ENCODE assay signal across 1 cellular context in the genomic region with DNA sequence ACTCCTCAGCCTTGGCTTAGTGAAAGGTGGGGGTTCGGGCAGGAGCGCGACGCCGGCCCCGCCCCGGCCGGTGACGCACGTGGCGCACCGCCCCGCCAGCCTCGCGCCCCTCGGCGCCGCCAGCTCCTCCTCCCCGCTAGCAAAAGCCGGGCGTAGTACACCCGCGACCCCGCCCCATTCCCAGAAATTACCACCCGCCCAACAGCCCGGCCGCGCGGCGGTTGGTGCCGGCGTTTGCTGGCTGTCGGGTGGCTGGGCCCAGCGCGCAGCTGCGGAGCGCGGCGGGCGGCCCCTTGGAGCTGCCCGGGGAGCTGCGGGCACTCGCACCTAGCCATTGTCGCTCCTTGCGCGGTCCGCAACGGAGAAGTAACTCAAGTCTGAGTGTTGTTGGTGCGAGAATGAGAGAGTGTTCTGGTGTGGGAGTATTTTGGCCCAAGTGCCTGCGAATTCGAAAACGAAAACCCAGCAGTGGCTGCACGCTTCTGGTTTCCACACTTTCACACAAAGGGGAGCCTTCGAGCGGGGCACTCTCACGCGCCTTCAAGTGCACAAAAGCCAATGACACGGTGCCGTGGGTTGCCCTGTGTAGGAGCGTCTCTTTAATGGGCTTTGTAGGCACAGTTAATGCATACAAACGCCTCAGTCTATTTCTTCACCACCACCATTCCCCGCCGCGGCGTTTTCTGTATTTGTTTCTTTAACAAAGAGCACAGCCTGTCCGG.
TF ChIP-seq lines count a peak whose summit lies in the region.

No MANE protein-coding gene starts in this region.

TF ChIP-seq in HepG2, 621 proteins besides CTCF, POLR2A, EP300 and RAD21 (continued from another document and continues in another):
- TF ChIP-seq TCF7L2 (IDR thresholded peaks at IDR 0.05; ENCODE audit: low read depth, low read length) (no peak), ZNF777 (CRISPR knock-in tag; IDR thresholded peaks at IDR 0.05) (peak; percentile 86), MAFF (IDR thresholded peaks at IDR 0.05; ENCODE audit: low read depth, low read length) (no peak), ZBTB7A (CRISPR knock-in tag; IDR thresholded peaks at IDR 0.05) (peak; percentile 61; the same call in 1 of the 2 replicates), TAF1 (CRISPR knock-in tag; IDR thresholded peaks at IDR 0.05) (peak; percentile 71), MEIS2 (CRISPR knock-in tag; IDR thresholded peaks at IDR 0.05) (peak; percentile 84), ZNF792 (CRISPR knock-in tag; IDR thresholded peaks at IDR 0.05) (peak; percentile 28; the same call in 1 of the 2 replicates), HNRNPK (IDR thresholded peaks at IDR 0.05; ENCODE audit: low read depth, low read length, poor library complexity, severe bottlenecking) (peak; percentile 67), JUND (CRISPR knock-in tag; IDR thresholded peaks at IDR 0.05) (peak; percentile 22; the same call in 1 of the 2 replicates), KDM2A (CRISPR knock-in tag; IDR thresholded peaks at IDR 0.05; ENCODE audit: borderline replicate concordance, low read depth) (no peak; the same call in 1 of the 2 replicates), NONO (IDR thresholded peaks at IDR 0.05) (no peak), NONO (CRISPR knock-in tag; conservative IDR thresholded peaks at IDR 0.05) (peak; percentile 71), TBX2 (CRISPR knock-in tag; IDR thresholded peaks at IDR 0.05; ENCODE audit: borderline replicate concordance) (peak; percentile 75), ATF7-NPFF (CRISPR knock-in tag; IDR thresholded peaks at IDR 0.05; ENCODE audit: low read depth) (peak; percentile 51; the same call in 1 of the 2 replicates), PHF8 (CRISPR knock-in tag; IDR thresholded peaks at IDR 0.05) (peak; percentile 75), SIN3A (IDR thresholded peaks at IDR 0.05; ENCODE audit: borderline replicate concordance, low read depth, low read length) (0 out of 2 replicates have a peak, but pooled peaks have one; percentile 55), ZNF329 (CRISPR knock-in tag; IDR thresholded peaks at IDR 0.05; ENCODE audit: low read depth) (peak; percentile 54; the same call in 1 of the 2 replicates), RXRB (CRISPR knock-in tag; IDR thresholded peaks at IDR 0.05; ENCODE audit: borderline replicate concordance) (0 out of 2 replicates have a peak, but pooled peaks have one; percentile 25), ZC3H13 (CRISPR knock-in tag; IDR thresholded peaks at IDR 0.05) (peak; percentile 22; the same call in 1 of the 2 replicates), ZNF879 (CRISPR knock-in tag; IDR thresholded peaks at IDR 0.05) (peak; percentile 81; the same call in 1 of the 2 replicates), ARNT2 (CRISPR knock-in tag; IDR thresholded peaks at IDR 0.05; ENCODE audit: low read depth) (peak; percentile 74), SP4 (CRISPR knock-in tag; IDR thresholded peaks at IDR 0.05) (peak; percentile 55), JUN (CRISPR knock-in tag; IDR thresholded peaks at IDR 0.05) (no peak), ZNF501 (CRISPR knock-in tag; IDR thresholded peaks at IDR 0.05) (peak; percentile 63; the same call in 1 of the 2 replicates), SKI (IDR thresholded peaks at IDR 0.05; ENCODE audit: partially characterized antibody) (peak; percentile 70), YEATS4 (CRISPR knock-in tag; IDR thresholded peaks at IDR 0.05; ENCODE audit: borderline replicate concordance) (peak; percentile 75; the same call in 1 of the 2 replicates), SRY (CRISPR knock-in tag; IDR thresholded peaks at IDR 0.05) (peak; percentile 20; the same call in 1 of the 2 replicates), KMT2B (CRISPR knock-in tag; IDR thresholded peaks at IDR 0.05) (0 out of 2 replicates have a peak, but pooled peaks have one; percentile 28), ZNF451 (CRISPR knock-in tag; IDR thresholded peaks at IDR 0.05) (no peak; the same call in 1 of the 2 replicates), EZH2 (conservative IDR thresholded peaks at IDR 0.05; ENCODE audit: low read depth, low read length) (no peak), ZNF788 (CRISPR knock-in tag; IDR thresholded peaks at IDR 0.05; ENCODE audit: borderline replicate concordance) (peak; percentile 54; the same call in 1 of the 2 replicates), ZNF616 (CRISPR knock-in tag; IDR thresholded peaks at IDR 0.05; ENCODE audit: low read depth) (no peak), ZNF24 (IDR thresholded peaks at IDR 0.05) (no peak), PHF21A (CRISPR knock-in tag; IDR thresholded peaks at IDR 0.05) (peak; percentile 79; the same call in 1 of the 2 replicates), HOXA3 (CRISPR knock-in tag; IDR thresholded peaks at IDR 0.05) (peak; percentile 75), RCOR2 (CRISPR knock-in tag; IDR thresholded peaks at IDR 0.05) (no peak), SALL2 (CRISPR knock-in tag; IDR thresholded peaks at IDR 0.05) (peak; percentile 91), ZBTB42 (CRISPR knock-in tag; IDR thresholded peaks at IDR 0.05) (0 out of 2 replicates have a peak, but pooled peaks have one; percentile 28)
- TF ChIP-seq, protein P1, sequence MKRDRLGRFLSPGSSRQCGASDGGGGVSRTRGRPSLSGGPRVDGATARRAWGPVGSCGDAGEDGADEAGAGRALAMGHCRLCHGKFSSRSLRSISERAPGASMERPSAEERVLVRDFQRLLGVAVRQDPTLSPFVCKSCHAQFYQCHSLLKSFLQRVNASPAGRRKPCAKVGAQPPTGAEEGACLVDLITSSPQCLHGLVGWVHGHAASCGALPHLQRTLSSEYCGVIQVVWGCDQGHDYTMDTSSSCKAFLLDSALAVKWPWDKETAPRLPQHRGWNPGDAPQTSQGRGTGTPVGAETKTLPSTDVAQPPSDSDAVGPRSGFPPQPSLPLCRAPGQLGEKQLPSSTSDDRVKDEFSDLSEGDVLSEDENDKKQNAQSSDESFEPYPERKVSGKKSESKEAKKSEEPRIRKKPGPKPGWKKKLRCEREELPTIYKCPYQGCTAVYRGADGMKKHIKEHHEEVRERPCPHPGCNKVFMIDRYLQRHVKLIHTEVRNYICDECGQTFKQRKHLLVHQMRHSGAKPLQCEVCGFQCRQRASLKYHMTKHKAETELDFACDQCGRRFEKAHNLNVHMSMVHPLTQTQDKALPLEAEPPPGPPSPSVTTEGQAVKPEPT (CRISPR knock-in tag; IDR thresholded peaks at IDR 0.05; ENCODE audit: low read depth): 0 out of 2 replicates have a peak, but pooled peaks have one; percentile 77
- TF ChIP-seq, protein P2, sequence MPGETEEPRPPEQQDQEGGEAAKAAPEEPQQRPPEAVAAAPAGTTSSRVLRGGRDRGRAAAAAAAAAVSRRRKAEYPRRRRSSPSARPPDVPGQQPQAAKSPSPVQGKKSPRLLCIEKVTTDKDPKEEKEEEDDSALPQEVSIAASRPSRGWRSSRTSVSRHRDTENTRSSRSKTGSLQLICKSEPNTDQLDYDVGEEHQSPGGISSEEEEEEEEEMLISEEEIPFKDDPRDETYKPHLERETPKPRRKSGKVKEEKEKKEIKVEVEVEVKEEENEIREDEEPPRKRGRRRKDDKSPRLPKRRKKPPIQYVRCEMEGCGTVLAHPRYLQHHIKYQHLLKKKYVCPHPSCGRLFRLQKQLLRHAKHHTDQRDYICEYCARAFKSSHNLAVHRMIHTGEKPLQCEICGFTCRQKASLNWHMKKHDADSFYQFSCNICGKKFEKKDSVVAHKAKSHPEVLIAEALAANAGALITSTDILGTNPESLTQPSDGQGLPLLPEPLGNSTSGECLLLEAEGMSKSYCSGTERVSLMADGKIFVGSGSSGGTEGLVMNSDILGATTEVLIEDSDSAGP (CRISPR knock-in tag; IDR thresholded peaks at IDR 0.05; ENCODE audit: borderline replicate concordance): peak; percentile 70; the same call in 1 of the 2 replicates
- TF ChIP-seq, protein P3, sequence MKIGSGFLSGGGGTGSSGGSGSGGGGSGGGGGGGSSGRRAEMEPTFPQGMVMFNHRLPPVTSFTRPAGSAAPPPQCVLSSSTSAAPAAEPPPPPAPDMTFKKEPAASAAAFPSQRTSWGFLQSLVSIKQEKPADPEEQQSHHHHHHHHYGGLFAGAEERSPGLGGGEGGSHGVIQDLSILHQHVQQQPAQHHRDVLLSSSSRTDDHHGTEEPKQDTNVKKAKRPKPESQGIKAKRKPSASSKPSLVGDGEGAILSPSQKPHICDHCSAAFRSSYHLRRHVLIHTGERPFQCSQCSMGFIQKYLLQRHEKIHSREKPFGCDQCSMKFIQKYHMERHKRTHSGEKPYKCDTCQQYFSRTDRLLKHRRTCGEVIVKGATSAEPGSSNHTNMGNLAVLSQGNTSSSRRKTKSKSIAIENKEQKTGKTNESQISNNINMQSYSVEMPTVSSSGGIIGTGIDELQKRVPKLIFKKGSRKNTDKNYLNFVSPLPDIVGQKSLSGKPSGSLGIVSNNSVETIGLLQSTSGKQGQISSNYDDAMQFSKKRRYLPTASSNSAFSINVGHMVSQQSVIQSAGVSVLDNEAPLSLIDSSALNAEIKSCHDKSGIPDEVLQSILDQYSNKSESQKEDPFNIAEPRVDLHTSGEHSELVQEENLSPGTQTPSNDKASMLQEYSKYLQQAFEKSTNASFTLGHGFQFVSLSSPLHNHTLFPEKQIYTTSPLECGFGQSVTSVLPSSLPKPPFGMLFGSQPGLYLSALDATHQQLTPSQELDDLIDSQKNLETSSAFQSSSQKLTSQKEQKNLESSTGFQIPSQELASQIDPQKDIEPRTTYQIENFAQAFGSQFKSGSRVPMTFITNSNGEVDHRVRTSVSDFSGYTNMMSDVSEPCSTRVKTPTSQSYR (CRISPR knock-in tag; IDR thresholded peaks at IDR 0.05; ENCODE audit: borderline replicate concordance): 0 out of 2 replicates have a peak, but pooled peaks have one; percentile 25
- TF ChIP-seq, protein P4, sequence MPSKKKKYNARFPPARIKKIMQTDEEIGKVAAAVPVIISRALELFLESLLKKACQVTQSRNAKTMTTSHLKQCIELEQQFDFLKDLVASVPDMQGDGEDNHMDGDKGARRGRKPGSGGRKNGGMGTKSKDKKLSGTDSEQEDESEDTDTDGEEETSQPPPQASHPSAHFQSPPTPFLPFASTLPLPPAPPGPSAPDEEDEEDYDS (CRISPR knock-in tag; IDR thresholded peaks at IDR 0.05): peak; percentile 26; the same call in 1 of the 2 replicates
- TF ChIP-seq, protein P5, sequence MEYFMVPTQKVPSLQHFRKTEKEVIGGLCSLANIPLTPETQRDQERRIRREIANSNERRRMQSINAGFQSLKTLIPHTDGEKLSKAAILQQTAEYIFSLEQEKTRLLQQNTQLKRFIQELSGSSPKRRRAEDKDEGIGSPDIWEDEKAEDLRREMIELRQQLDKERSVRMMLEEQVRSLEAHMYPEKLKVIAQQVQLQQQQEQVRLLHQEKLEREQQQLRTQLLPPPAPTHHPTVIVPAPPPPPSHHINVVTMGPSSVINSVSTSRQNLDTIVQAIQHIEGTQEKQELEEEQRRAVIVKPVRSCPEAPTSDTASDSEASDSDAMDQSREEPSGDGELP (IDR thresholded peaks at IDR 0.05; ENCODE audit: borderline replicate concordance, low read depth): peak; percentile 12
- TF ChIP-seq, protein P6, sequence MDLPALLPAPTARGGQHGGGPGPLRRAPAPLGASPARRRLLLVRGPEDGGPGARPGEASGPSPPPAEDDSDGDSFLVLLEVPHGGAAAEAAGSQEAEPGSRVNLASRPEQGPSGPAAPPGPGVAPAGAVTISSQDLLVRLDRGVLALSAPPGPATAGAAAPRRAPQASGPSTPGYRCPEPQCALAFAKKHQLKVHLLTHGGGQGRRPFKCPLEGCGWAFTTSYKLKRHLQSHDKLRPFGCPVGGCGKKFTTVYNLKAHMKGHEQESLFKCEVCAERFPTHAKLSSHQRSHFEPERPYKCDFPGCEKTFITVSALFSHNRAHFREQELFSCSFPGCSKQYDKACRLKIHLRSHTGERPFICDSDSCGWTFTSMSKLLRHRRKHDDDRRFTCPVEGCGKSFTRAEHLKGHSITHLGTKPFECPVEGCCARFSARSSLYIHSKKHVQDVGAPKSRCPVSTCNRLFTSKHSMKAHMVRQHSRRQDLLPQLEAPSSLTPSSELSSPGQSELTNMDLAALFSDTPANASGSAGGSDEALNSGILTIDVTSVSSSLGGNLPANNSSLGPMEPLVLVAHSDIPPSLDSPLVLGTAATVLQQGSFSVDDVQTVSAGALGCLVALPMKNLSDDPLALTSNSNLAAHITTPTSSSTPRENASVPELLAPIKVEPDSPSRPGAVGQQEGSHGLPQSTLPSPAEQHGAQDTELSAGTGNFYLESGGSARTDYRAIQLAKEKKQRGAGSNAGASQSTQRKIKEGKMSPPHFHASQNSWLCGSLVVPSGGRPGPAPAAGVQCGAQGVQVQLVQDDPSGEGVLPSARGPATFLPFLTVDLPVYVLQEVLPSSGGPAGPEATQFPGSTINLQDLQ (CRISPR knock-in tag; IDR thresholded peaks at IDR 0.05): peak; percentile 52; the same call in 1 of the 2 replicates
- TF ChIP-seq, protein P7, sequence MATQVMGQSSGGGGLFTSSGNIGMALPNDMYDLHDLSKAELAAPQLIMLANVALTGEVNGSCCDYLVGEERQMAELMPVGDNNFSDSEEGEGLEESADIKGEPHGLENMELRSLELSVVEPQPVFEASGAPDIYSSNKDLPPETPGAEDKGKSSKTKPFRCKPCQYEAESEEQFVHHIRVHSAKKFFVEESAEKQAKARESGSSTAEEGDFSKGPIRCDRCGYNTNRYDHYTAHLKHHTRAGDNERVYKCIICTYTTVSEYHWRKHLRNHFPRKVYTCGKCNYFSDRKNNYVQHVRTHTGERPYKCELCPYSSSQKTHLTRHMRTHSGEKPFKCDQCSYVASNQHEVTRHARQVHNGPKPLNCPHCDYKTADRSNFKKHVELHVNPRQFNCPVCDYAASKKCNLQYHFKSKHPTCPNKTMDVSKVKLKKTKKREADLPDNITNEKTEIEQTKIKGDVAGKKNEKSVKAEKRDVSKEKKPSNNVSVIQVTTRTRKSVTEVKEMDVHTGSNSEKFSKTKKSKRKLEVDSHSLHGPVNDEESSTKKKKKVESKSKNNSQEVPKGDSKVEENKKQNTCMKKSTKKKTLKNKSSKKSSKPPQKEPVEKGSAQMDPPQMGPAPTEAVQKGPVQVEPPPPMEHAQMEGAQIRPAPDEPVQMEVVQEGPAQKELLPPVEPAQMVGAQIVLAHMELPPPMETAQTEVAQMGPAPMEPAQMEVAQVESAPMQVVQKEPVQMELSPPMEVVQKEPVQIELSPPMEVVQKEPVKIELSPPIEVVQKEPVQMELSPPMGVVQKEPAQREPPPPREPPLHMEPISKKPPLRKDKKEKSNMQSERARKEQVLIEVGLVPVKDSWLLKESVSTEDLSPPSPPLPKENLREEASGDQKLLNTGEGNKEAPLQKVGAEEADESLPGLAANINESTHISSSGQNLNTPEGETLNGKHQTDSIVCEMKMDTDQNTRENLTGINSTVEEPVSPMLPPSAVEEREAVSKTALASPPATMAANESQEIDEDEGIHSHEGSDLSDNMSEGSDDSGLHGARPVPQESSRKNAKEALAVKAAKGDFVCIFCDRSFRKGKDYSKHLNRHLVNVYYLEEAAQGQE (IDR thresholded peaks at IDR 0.05; ENCODE audit: borderline replicate concordance in 1 of 2, low read depth in 1 of 2, low read length in 2 of 2): peak in 1 of 2 experiments; percentile 34; a peak in 1 of 4 replicates
- TF ChIP-seq, protein P8, sequence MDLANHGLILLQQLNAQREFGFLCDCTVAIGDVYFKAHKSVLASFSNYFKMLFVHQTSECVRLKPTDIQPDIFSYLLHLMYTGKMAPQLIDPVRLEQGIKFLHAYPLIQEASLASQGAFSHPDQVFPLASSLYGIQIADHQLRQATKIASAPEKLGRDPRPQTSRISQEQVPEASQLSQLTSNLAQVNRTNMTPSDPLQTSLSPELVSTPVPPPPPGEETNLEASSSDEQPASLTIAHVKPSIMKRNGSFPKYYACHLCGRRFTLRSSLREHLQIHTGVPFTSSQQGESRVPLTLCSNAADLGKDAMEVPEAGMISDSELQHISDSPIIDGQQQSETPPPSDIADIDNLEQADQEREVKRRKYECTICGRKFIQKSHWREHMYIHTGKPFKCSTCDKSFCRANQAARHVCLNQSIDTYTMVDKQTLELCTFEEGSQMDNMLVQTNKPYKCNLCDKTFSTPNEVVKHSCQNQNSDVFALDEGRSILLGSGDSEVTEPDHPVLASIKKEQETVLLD (CRISPR knock-in tag; IDR thresholded peaks at IDR 0.05; ENCODE audit: low read depth): peak; percentile 70
